In genomic region chr12:121232977-121233627, GRCh38 we compare ENCODE assay signal across 23 cellular contexts. TPM values are rescaled to one million over a fixed set of nuclear protein-coding genes. Genes with fewer than 3 reads are reported as not detected.
DNase-seq lines count a peak whose midpoint lies in the region; ATAC-seq and TF ChIP-seq lines count a peak whose summit lies in the region.
"Had no signal": no experiment of that assay in that cellular context is flagged by ENCODE, and none has a peak within 500 bp of the region (broad histone marks: within the 10 kb centered on the region; RNA-seq: fewer than 3 reads in every experiment).

No MANE protein-coding gene starts in this region.

- H3K4me3 ChIP-seq in OCI-LY7 (ENCODE audit: low read depth, low read length, poor library complexity, severe bottlenecking), result no peak overlapping the region
- H3K4me3 ChIP-seq: body of pancreas, coronary artery, K562, psoas muscle, testis had no signal

- no peaks in the 10 kb centered on the region for H4K20me1 ChIP-seq in OCI-LY7 (ENCODE audit: insufficient read depth, low read length)

- no peaks in the 10 kb centered on the region for H3K9me3 ChIP-seq in OCI-LY7 (ENCODE audit: low read length)
- H3K9me3 ChIP-seq: body of pancreas, psoas muscle, testis had no signal

- H3K9me2 ChIP-seq in OCI-LY7 (ENCODE audit: insufficient read depth, low read length), result no peaks in the 10 kb centered on the region

- no peak for ATAC-seq in foreskin keratinocyte
- no peak for ATAC-seq in stimulated activated effector memory CD8-positive, alpha-beta T cell treated with anti-CD3 and anti-CD28 coated beads, Interleukin-12 subunit alpha, Interleukin-12 subunit beta, amount 100 ng/mL, for 72 hours
- no peak for ATAC-seq in T-cell (replicated peaks in 1 of 4)
- ATAC-seq: body of pancreas; CD8-positive, alpha-beta T cell; K562; natural killer cell treated with Interleukin-12 subunit alpha and Interleukin-12 subunit beta and Interleukin-15 and Interleukin-18, amount 100 ng/mL, for 72 hours; psoas muscle had no signal

- CTCF ChIA-PET in activated naive CD4-positive, alpha-beta T cell treated with anti-CD3 and anti-CD28 coated beads, Interleukin-2, amount 10 ng/mL, durations not matched to agents 7 days and 5 days (lab: Charles Lee), result no interaction called here
- CTCF ChIA-PET in activated naive CD4-positive, alpha-beta T cell treated with anti-CD3 and anti-CD28 coated beads for 36 hours (lab: Charles Lee), result no interaction called here
- CTCF ChIA-PET in OCI-LY7 (lab: Charles Lee; ENCODE audit: unreplicated experiment) (no interaction called here), T-cell (lab: Charles Lee) (no interaction called here)

- peaks cover 21% of the 10 kb centered on the region; the same call in 1 of the 2 replicates for H3K36me3 ChIP-seq in OCI-LY7 (ENCODE audit: insufficient read depth, low read length)

- H3K27ac ChIP-seq in OCI-LY7 (ENCODE audit: low read depth, low read length, poor library complexity, severe bottlenecking) (no peak overlapping the region), foreskin keratinocyte (no peak overlapping the region)
- H3K27ac ChIP-seq: body of pancreas, coronary artery, psoas muscle, testis had no signal

- H3K79me2 ChIP-seq in OCI-LY7 (ENCODE audit: insufficient read depth, low read depth, low read length), result no peaks in the 10 kb centered on the region

- H3K27me3 ChIP-seq in foreskin keratinocyte, result no peaks in the 10 kb centered on the region
- H3K27me3 ChIP-seq: body of pancreas, testis had no signal

- no peak overlapping the region for H3K4me3 Mint-ChIP-seq in activated naive CD4-positive, alpha-beta T cell treated with anti-CD3 and anti-CD28 coated beads, Interleukin-2, amount 10 ng/mL, durations not matched to agents 7 days and 5 days
- no peak overlapping the region for H3K4me3 Mint-ChIP-seq in activated naive CD4-positive, alpha-beta T cell treated with anti-CD3 and anti-CD28 coated beads for 36 hours
- H3K4me3 Mint-ChIP-seq in stimulated activated effector memory CD8-positive, alpha-beta T cell treated with anti-CD3 and anti-CD28 coated beads, Interleukin-12 subunit alpha, Interleukin-12 subunit beta, amount 100 ng/mL, for 72 hours, result no peak overlapping the region
- no peak overlapping the region for H3K4me3 Mint-ChIP-seq in T-cell
- H3K4me3 Mint-ChIP-seq: activated naive CD8-positive, alpha-beta T cell; CD8-positive, alpha-beta T cell; natural killer cell treated with Interleukin-12 subunit alpha and Interleukin-12 subunit beta and Interleukin-15 and Interleukin-18, amount 100 ng/mL, for 72 hours had no signal

- no peaks in the 10 kb centered on the region for H3K9me3 Mint-ChIP-seq in activated naive CD4-positive, alpha-beta T cell treated with anti-CD3 and anti-CD28 coated beads, Interleukin-2, amount 10 ng/mL, durations not matched to agents 7 days and 5 days
- no peaks in the 10 kb centered on the region for H3K9me3 Mint-ChIP-seq in activated naive CD4-positive, alpha-beta T cell treated with anti-CD3 and anti-CD28 coated beads for 36 hours
- no peaks in the 10 kb centered on the region for H3K9me3 Mint-ChIP-seq in stimulated activated effector memory CD8-positive, alpha-beta T cell treated with anti-CD3 and anti-CD28 coated beads, Interleukin-12 subunit alpha, Interleukin-12 subunit beta, amount 100 ng/mL, for 72 hours
- H3K9me3 Mint-ChIP-seq in T-cell, result no peaks in the 10 kb centered on the region
- H3K9me3 Mint-ChIP-seq: CD8-positive, alpha-beta T cell; natural killer cell treated with Interleukin-12 subunit alpha and Interleukin-12 subunit beta and Interleukin-15 and Interleukin-18, amount 100 ng/mL, for 72 hours had no signal

- H3K4me1 Mint-ChIP-seq in activated naive CD4-positive, alpha-beta T cell treated with anti-CD3 and anti-CD28 coated beads, Interleukin-2, amount 10 ng/mL, durations not matched to agents 7 days and 5 days, result peaks cover 28% of the 10 kb centered on the region
- H3K4me1 Mint-ChIP-seq in activated naive CD4-positive, alpha-beta T cell treated with anti-CD3 and anti-CD28 coated beads for 36 hours (ENCODE audit: low read depth), result peaks cover 5% of the 10 kb centered on the region
- H3K4me1 Mint-ChIP-seq in stimulated activated effector memory CD8-positive, alpha-beta T cell treated with anti-CD3 and anti-CD28 coated beads, Interleukin-12 subunit alpha, Interleukin-12 subunit beta, amount 100 ng/mL, for 72 hours, result peaks cover 11% of the 10 kb centered on the region
- peaks cover 10 to 15% (median 12%) of the 10 kb centered on the region in 3 donors for H3K4me1 Mint-ChIP-seq in T-cell

- no peak for DNase-seq in activated naive CD4-positive, alpha-beta T cell treated with anti-CD3 and anti-CD28 coated beads, Interleukin-2, amount 10 ng/mL, durations not matched to agents 7 days and 5 days
- no peak for DNase-seq in activated naive CD4-positive, alpha-beta T cell treated with anti-CD3 and anti-CD28 coated beads for 36 hours
- DNase-seq in OCI-LY7 (ENCODE audit: low spot score) (no peak), foreskin keratinocyte (no peak), T-cell (no peak), NCI-H1105 (lab: John Stamatoyannopoulos, UW) (no peak)
- no peak for DNase-seq in stimulated activated effector memory CD8-positive, alpha-beta T cell treated with anti-CD3 and anti-CD28 coated beads, Interleukin-12 subunit alpha, Interleukin-12 subunit beta, amount 100 ng/mL, for 72 hours (ENCODE audit: low spot score in 2 of 2)
- DNase-seq in stimulated activated CD4-positive, alpha-beta T cell treated with anti-CD3 and anti-CD28 coated beads, Interleukin-12 subunit alpha, Interleukin-12 subunit beta, amount 100 ng/mL, for 4 hours, result no peak
- DNase-seq: activated CD4-positive, alpha-beta T cell treated with anti-CD3 and anti-CD28 coated beads for 48 hours; body of pancreas; CD8-positive, alpha-beta T cell; DMS79 treated with DMSO at 0.1 percent for 48 hours; foreskin fibroblast; kidney glomerular epithelial cell; NCI-H1694 treated with DMSO at 0.1 percent for 48 hours; NCI-H2227 treated with DMSO at 0.1 percent for 48 hours; RPMI8226; testis had no signal

- H3K4me1 ChIP-seq in OCI-LY7 (ENCODE audit: insufficient read depth, low read length, poor library complexity, severe bottlenecking) (no peaks in the 10 kb centered on the region), foreskin keratinocyte (no peaks in the 10 kb centered on the region)
- H3K4me1 ChIP-seq: psoas muscle, testis had no signal

- H3K36me3 Mint-ChIP-seq in activated naive CD4-positive, alpha-beta T cell treated with anti-CD3 and anti-CD28 coated beads, Interleukin-2, amount 10 ng/mL, durations not matched to agents 7 days and 5 days, result peaks cover 71% of the 10 kb centered on the region
- H3K36me3 Mint-ChIP-seq in activated naive CD4-positive, alpha-beta T cell treated with anti-CD3 and anti-CD28 coated beads for 36 hours (ENCODE audit: low read depth), result peaks cover 15% of the 10 kb centered on the region
- H3K36me3 Mint-ChIP-seq in stimulated activated effector memory CD8-positive, alpha-beta T cell treated with anti-CD3 and anti-CD28 coated beads, Interleukin-12 subunit alpha, Interleukin-12 subunit beta, amount 100 ng/mL, for 72 hours, result peaks cover 84% of the 10 kb centered on the region
- H3K36me3 Mint-ChIP-seq in T-cell, result peaks cover 38% of the 10 kb centered on the region
- H3K36me3 Mint-ChIP-seq: natural killer cell treated with Interleukin-12 subunit alpha and Interleukin-12 subunit beta and Interleukin-15 and Interleukin-18, amount 100 ng/mL, for 72 hours had no signal

- peak; percentile 33; the same call in 1 of the 2 replicates for TF ChIP-seq CTCF in OCI-LY7 (conservative IDR thresholded peaks at IDR 0.05; ENCODE audit: low read length)
- TF ChIP-seq CTCF in foreskin keratinocyte (conservative IDR thresholded peaks at IDR 0.05), result peak; percentile 21

- H2AFZ ChIP-seq in OCI-LY7 (ENCODE audit: low read length), result no peak overlapping the region

- intact Hi-C loops in activated naive CD4-positive, alpha-beta T cell treated with anti-CD3 and anti-CD28 coated beads for 36 hours (cut with micrococcal nuclease), result no loop called here
- intact Hi-C loops in OCI-LY7 (cut with micrococcal nuclease; ENCODE audit: unreplicated experiment), result loop anchor here (5.0 kb wide), 1 partner anchor 171 kb away; no protein-coding TSS in a partner anchor

- no peaks in the 10 kb centered on the region for H3K27me3 Mint-ChIP-seq in activated naive CD4-positive, alpha-beta T cell treated with anti-CD3 and anti-CD28 coated beads, Interleukin-2, amount 10 ng/mL, durations not matched to agents 7 days and 5 days
- no peaks in the 10 kb centered on the region for H3K27me3 Mint-ChIP-seq in activated naive CD4-positive, alpha-beta T cell treated with anti-CD3 and anti-CD28 coated beads for 36 hours (ENCODE audit: low read depth)
- H3K27me3 Mint-ChIP-seq in T-cell, result no peaks in the 10 kb centered on the region
- H3K27me3 Mint-ChIP-seq: activated naive CD8-positive, alpha-beta T cell; natural killer cell treated with Interleukin-12 subunit alpha and Interleukin-12 subunit beta and Interleukin-15 and Interleukin-18, amount 100 ng/mL, for 72 hours had no signal

- BruUV-seq in OCI-LY7 (replicated peaks; lab: Mats Ljungman, UMichigan), result no TSS peak

- POLR2A ChIA-PET in OCI-LY7 (lab: Charles Lee), result no interaction called here
- POLR2A ChIA-PET in T-cell (lab: Charles Lee), result interaction anchor here in 1 of 2 donors (0.5 kb wide), 1 partner anchor 42 kb away, joined by 6 read pairs; no protein-coding TSS in a partner anchor

- no peak overlapping the region for H3K4me2 ChIP-seq in OCI-LY7 (ENCODE audit: low read length)

- H3K27ac Mint-ChIP-seq in activated naive CD4-positive, alpha-beta T cell treated with anti-CD3 and anti-CD28 coated beads, Interleukin-2, amount 10 ng/mL, durations not matched to agents 7 days and 5 days, result peak overlapping the region; percentile 68
- H3K27ac Mint-ChIP-seq in activated naive CD4-positive, alpha-beta T cell treated with anti-CD3 and anti-CD28 coated beads for 36 hours, result no peak overlapping the region
- peak overlapping the region; percentile 67 for H3K27ac Mint-ChIP-seq in stimulated activated effector memory CD8-positive, alpha-beta T cell treated with anti-CD3 and anti-CD28 coated beads, Interleukin-12 subunit alpha, Interleukin-12 subunit beta, amount 100 ng/mL, for 72 hours
- H3K27ac Mint-ChIP-seq in T-cell, result no peak overlapping the region
- H3K27ac Mint-ChIP-seq: activated naive CD8-positive, alpha-beta T cell; CD8-positive, alpha-beta T cell; natural killer cell treated with Interleukin-12 subunit alpha and Interleukin-12 subunit beta and Interleukin-15 and Interleukin-18, amount 100 ng/mL, for 72 hours had no signal

RNA-seq across cellular contexts. Expression of gene P2RX4, which starts 23.2 kb away (rescaled TPM):
- total RNA-seq in activated naive CD4-positive, alpha-beta T cell treated with anti-CD3 and anti-CD28 coated beads for 36 hours, result 10 to 100 TPM; 14.2 to 18.0 TPM
- total RNA-seq in OCI-LY7 (2014; rRNA removed; shearing (Covaris generic)), result 10.8 and 11.3 TPM in 2 replicates
- total RNA-seq in OCI-LY7 (2022) (17.5 and 17.7 TPM in 2 replicates), foreskin keratinocyte (6.8 and 8.4 TPM in 2 replicates), T-cell (10 to 100 TPM; 36.2 to 62.3 (median 36.9) TPM)
- polyA plus RNA-seq in foreskin keratinocyte, result 6.9 and 8.7 TPM in 2 replicates

Comparison
In these comparisons a context has a peak if more than half of its experiments do, and no peak if none do; other contexts are left out.
1. H3K27ac Mint-ChIP-seq: peak in activated naive CD4-positive, alpha-beta T cell treated with anti-CD3 and anti-CD28 coated beads, Interleukin-2, amount 10 ng/mL, durations not matched to agents 7 days and 5 days (single experiment) and stimulated activated effector memory CD8-positive, alpha-beta T cell treated with anti-CD3 and anti-CD28 coated beads, Interleukin-12 subunit alpha, Interleukin-12 subunit beta, amount 100 ng/mL, for 72 hours (single experiment); none in activated naive CD4-positive, alpha-beta T cell treated with anti-CD3 and anti-CD28 coated beads for 36 hours (single experiment) and T-cell (0 of 2).